ENCODE assay signal across 1 cellular context in the genomic region with DNA sequence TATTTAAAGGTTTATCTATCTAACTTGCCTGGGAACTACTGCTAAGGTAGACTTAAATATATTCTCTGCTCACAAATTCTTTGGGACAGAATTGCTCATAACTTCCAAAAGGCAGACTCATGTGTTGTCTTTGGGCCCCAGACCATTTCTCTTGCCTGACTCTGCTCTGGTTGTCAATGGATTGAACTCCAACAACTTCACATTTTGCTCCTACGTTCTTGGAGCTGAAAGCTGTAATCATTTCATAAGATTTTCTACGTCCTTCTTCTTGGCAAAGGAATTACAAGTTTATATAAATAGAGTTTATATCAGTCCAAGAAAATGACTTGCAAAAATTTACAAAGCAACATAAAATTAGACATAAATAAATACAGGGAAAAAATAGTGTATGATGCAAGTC.
TF ChIP-seq lines count a peak whose summit lies in the region.

No MANE protein-coding gene starts in this region.

TF ChIP-seq in GM23338, 12 proteins besides CTCF, POLR2A, EP300 and RAD21 (continued from another document):
- TF ChIP-seq, protein P1, sequence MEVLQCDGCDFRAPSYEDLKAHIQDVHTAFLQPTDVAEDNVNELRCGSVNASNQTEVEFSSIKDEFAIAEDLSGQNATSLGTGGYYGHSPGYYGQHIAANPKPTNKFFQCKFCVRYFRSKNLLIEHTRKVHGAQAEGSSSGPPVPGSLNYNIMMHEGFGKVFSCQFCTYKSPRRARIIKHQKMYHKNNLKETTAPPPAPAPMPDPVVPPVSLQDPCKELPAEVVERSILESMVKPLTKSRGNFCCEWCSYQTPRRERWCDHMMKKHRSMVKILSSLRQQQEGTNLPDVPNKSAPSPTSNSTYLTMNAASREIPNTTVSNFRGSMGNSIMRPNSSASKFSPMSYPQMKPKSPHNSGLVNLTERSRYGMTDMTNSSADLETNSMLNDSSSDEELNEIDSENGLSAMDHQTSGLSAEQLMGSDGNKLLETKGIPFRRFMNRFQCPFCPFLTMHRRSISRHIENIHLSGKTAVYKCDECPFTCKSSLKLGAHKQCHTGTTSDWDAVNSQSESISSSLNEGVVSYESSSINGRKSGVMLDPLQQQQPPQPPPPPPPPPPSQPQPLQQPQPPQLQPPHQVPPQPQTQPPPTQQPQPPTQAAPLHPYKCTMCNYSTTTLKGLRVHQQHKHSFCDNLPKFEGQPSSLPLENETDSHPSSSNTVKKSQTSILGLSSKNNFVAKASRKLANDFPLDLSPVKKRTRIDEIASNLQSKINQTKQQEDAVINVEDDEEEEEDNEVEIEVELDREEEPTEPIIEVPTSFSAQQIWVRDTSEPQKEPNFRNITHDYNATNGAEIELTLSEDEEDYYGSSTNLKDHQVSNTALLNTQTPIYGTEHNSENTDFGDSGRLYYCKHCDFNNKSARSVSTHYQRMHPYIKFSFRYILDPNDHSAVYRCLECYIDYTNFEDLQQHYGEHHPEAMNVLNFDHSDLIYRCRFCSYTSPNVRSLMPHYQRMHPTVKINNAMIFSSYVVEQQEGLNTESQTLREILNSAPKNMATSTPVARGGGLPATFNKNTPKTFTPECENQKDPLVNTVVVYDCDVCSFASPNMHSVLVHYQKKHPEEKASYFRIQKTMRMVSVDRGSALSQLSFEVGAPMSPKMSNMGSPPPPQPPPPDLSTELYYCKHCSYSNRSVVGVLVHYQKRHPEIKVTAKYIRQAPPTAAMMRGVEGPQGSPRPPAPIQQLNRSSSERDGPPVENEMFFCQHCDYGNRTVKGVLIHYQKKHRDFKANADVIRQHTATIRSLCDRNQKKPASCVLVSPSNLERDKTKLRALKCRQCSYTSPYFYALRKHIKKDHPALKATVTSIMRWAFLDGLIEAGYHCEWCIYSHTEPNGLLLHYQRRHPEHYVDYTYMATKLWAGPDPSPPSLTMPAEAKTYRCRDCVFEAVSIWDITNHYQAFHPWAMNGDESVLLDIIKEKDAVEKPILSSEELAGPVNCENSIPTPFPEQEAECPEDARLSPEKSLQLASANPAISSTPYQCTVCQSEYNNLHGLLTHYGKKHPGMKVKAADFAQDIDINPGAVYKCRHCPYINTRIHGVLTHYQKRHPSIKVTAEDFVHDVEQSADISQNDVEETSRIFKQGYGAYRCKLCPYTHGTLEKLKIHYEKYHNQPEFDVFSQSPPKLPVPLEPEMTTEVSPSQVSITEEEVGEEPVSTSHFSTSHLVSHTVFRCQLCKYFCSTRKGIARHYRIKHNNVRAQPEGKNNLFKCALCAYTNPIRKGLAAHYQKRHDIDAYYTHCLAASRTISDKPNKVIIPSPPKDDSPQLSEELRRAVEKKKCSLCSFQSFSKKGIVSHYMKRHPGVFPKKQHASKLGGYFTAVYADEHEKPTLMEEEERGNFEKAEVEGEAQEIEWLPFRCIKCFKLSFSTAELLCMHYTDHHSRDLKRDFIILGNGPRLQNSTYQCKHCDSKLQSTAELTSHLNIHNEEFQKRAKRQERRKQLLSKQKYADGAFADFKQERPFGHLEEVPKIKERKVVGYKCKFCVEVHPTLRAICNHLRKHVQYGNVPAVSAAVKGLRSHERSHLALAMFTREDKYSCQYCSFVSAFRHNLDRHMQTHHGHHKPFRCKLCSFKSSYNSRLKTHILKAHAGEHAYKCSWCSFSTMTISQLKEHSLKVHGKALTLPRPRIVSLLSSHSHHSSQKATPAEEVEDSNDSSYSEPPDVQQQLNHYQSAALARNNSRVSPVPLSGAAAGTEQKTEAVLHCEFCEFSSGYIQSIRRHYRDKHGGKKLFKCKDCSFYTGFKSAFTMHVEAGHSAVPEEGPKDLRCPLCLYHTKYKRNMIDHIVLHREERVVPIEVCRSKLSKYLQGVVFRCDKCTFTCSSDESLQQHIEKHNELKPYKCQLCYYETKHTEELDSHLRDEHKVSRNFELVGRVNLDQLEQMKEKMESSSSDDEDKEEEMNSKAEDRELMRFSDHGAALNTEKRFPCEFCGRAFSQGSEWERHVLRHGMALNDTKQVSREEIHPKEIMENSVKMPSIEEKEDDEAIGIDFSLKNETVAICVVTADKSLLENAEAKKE (CRISPR knock-in tag; IDR thresholded peaks at IDR 0.05), result peak; percentile 47; the same call in 1 of the 2 replicates
TF ChIP-seq in GM23338: peak in this region for 1.
